Comparison of ENCODE assay signal across 1 cellular context in the genomic region with DNA sequence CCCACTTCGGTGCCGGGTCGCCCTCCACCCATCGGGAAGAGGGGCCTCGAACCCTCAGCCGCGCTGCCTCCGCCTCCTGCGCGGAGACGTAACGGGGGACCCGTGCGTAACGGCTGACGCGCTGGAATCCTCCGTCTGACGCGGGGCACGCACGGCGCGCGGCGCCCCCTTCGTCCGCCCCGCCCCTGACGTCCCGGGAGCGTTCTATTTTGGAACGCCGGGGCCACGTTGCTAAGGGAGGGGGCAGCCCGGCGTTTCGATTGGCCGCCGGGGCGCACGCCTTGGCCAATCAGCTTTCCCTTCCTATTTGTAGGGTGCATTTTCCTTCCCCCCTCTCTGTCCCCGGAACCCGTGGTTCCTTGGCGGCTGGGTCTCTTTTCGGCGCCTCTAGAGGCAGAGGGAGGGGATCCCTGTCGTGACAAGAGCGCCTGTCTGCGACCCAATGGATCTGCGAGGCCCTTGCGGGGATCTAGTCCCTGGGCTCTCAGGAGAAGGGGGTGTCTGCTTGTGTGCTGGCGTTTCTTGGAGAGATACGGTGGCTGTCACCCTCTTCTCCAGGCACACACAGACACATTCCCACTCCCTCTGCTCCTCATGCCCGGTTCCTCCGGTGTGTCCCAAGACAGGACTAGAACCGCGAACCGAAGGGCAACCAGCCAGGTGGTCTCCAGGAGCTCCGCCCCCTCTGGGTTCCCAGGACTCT.
TF ChIP-seq lines count a peak whose summit lies in the region.

No MANE protein-coding gene starts in this region.

TF ChIP-seq in HepG2, 621 proteins besides CTCF, POLR2A, EP300 and RAD21 (continued from another document and continues in another):
- TF ChIP-seq, protein P1, sequence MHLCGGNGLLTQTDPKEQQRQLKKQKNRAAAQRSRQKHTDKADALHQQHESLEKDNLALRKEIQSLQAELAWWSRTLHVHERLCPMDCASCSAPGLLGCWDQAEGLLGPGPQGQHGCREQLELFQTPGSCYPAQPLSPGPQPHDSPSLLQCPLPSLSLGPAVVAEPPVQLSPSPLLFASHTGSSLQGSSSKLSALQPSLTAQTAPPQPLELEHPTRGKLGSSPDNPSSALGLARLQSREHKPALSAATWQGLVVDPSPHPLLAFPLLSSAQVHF (CRISPR knock-in tag; IDR thresholded peaks at IDR 0.05) = no peak
- no peak for TF ChIP-seq ZNF207 (IDR thresholded peaks at IDR 0.05; ENCODE audit: borderline replicate concordance)
- TF ChIP-seq ZNF737 (CRISPR knock-in tag; IDR thresholded peaks at IDR 0.05; ENCODE audit: borderline replicate concordance) = no peak
- 0 out of 2 replicates have a peak, but pooled peaks have one; percentile 31 for TF ChIP-seq BORCS8-MEF2B (CRISPR knock-in tag; IDR thresholded peaks at IDR 0.05)
- TF ChIP-seq PATZ1 (CRISPR knock-in tag; IDR thresholded peaks at IDR 0.05) = peak; percentile 95
- TF ChIP-seq KLF9 (CRISPR knock-in tag; IDR thresholded peaks at IDR 0.05; ENCODE audit: low read depth) = no peak
- TF ChIP-seq, protein P2, sequence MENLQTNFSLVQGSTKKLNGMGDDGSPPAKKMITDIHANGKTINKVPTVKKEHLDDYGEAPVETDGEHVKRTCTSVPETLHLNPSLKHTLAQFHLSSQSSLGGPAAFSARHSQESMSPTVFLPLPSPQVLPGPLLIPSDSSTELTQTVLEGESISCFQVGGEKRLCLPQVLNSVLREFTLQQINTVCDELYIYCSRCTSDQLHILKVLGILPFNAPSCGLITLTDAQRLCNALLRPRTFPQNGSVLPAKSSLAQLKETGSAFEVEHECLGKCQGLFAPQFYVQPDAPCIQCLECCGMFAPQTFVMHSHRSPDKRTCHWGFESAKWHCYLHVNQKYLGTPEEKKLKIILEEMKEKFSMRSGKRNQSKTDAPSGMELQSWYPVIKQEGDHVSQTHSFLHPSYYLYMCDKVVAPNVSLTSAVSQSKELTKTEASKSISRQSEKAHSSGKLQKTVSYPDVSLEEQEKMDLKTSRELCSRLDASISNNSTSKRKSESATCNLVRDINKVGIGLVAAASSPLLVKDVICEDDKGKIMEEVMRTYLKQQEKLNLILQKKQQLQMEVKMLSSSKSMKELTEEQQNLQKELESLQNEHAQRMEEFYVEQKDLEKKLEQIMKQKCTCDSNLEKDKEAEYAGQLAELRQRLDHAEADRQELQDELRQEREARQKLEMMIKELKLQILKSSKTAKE (CRISPR knock-in tag; IDR thresholded peaks at IDR 0.05; ENCODE audit: borderline replicate concordance) = peak; percentile 53; the same call in 1 of the 2 replicates
- TF ChIP-seq RARG (CRISPR knock-in tag; IDR thresholded peaks at IDR 0.05; ENCODE audit: low read depth) = no peak
- no peak for TF ChIP-seq TCF7 (IDR thresholded peaks at IDR 0.05; ENCODE audit: low read depth)
- TF ChIP-seq HDAC6 (IDR thresholded peaks at IDR 0.05; ENCODE audit: low read depth, low read length) = no peak
- TF ChIP-seq TP53 (CRISPR knock-in tag; conservative IDR thresholded peaks at IDR 0.05) = no peak
- peak; percentile 80; the same call in 1 of the 2 replicates for TF ChIP-seq NAIF1 (CRISPR knock-in tag; IDR thresholded peaks at IDR 0.05; ENCODE audit: borderline replicate concordance)
- no peak for TF ChIP-seq ZNF484 (CRISPR knock-in tag; IDR thresholded peaks at IDR 0.05; ENCODE audit: borderline replicate concordance, low read depth)
- 0 out of 2 replicates have a peak, but pooled peaks have one; percentile 19 for TF ChIP-seq ZNF792 (CRISPR knock-in tag; IDR thresholded peaks at IDR 0.05)
- TF ChIP-seq TBL1XR1 (IDR thresholded peaks at IDR 0.05; ENCODE audit: borderline replicate concordance, low read length, partially characterized antibody) = peak; percentile 29
- no peak for TF ChIP-seq MAFK (conservative IDR thresholded peaks at IDR 0.05 in 1 of 2, IDR thresholded peaks at IDR 0.05 in 1 of 2; ENCODE audit: low read length in 2 of 2)
- TF ChIP-seq, protein P3, sequence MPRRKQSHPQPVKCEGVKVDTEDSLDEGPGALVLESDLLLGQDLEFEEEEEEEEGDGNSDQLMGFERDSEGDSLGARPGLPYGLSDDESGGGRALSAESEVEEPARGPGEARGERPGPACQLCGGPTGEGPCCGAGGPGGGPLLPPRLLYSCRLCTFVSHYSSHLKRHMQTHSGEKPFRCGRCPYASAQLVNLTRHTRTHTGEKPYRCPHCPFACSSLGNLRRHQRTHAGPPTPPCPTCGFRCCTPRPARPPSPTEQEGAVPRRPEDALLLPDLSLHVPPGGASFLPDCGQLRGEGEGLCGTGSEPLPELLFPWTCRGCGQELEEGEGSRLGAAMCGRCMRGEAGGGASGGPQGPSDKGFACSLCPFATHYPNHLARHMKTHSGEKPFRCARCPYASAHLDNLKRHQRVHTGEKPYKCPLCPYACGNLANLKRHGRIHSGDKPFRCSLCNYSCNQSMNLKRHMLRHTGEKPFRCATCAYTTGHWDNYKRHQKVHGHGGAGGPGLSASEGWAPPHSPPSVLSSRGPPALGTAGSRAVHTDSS (CRISPR knock-in tag; conservative IDR thresholded peaks at IDR 0.05) = no peak
- peak; percentile 100 for TF ChIP-seq HIVEP1 (CRISPR knock-in tag; IDR thresholded peaks at IDR 0.05)
- no peak; the same call in none of the 2 replicates for TF ChIP-seq POLR2G (IDR thresholded peaks at IDR 0.05; ENCODE audit: low read depth, low read length)
- no peak for TF ChIP-seq GZF1 (CRISPR knock-in tag; IDR thresholded peaks at IDR 0.05)
- no peak for TF ChIP-seq HNRNPH1 (optimal IDR thresholded peaks at IDR 0.05; ENCODE audit: low read depth, low read length)
- TF ChIP-seq SMAD3 (CRISPR knock-in tag; IDR thresholded peaks at IDR 0.05) = no peak
- no peak for TF ChIP-seq ZNF629 (CRISPR knock-in tag; conservative IDR thresholded peaks at IDR 0.05)
- no peak for TF ChIP-seq KLF13 (CRISPR knock-in tag; IDR thresholded peaks at IDR 0.05)
- no peak for TF ChIP-seq ZNF777 (CRISPR knock-in tag; IDR thresholded peaks at IDR 0.05)
- peak; percentile 91 for TF ChIP-seq CREB1 (IDR thresholded peaks at IDR 0.05)
- TF ChIP-seq CREB1 (CRISPR knock-in tag; IDR thresholded peaks at IDR 0.05) = peak; percentile 94
- no peak for TF ChIP-seq JUNB (CRISPR knock-in tag; IDR thresholded peaks at IDR 0.05; ENCODE audit: borderline replicate concordance)
- TF ChIP-seq PAWR (CRISPR knock-in tag; IDR thresholded peaks at IDR 0.05; ENCODE audit: borderline replicate concordance) = no peak
- peak; percentile 55 for TF ChIP-seq HNF4A (CRISPR knock-in tag; IDR thresholded peaks at IDR 0.05)
- no peak for TF ChIP-seq ZFP36L2 (CRISPR knock-in tag; IDR thresholded peaks at IDR 0.05)
- TF ChIP-seq AKAP8 (CRISPR knock-in tag; IDR thresholded peaks at IDR 0.05) = no peak
- TF ChIP-seq SALL2 (CRISPR knock-in tag; IDR thresholded peaks at IDR 0.05) = no peak
- TF ChIP-seq ZNF234 (CRISPR knock-in tag; conservative IDR thresholded peaks at IDR 0.05) = no peak
- no peak for TF ChIP-seq NR1H2 (CRISPR knock-in tag; IDR thresholded peaks at IDR 0.05; ENCODE audit: borderline replicate concordance, low read depth)
- no peak for TF ChIP-seq PRPF4 (IDR thresholded peaks at IDR 0.05; ENCODE audit: low read depth, low read length, poor library complexity, severe bottlenecking)
- TF ChIP-seq ZNF547 (CRISPR knock-in tag; IDR thresholded peaks at IDR 0.05) = no peak; the same call in 1 of the 2 replicates
- no peak for TF ChIP-seq ELF3 (CRISPR knock-in tag; IDR thresholded peaks at IDR 0.05)
- no peak for TF ChIP-seq KIAA2018 (CRISPR knock-in tag; IDR thresholded peaks at IDR 0.05; ENCODE audit: borderline replicate concordance)
- no peak for TF ChIP-seq ZFP36 (IDR thresholded peaks at IDR 0.05; ENCODE audit: borderline replicate concordance, low read depth, low read length, partially characterized antibody)
- no peak for TF ChIP-seq HOXA7 (CRISPR knock-in tag; IDR thresholded peaks at IDR 0.05)
- TF ChIP-seq HCFC1 (IDR thresholded peaks at IDR 0.05; ENCODE audit: low read depth, low read length) = no peak
